8 cellular contexts compared by ENCODE assay signal in the genomic region with DNA sequence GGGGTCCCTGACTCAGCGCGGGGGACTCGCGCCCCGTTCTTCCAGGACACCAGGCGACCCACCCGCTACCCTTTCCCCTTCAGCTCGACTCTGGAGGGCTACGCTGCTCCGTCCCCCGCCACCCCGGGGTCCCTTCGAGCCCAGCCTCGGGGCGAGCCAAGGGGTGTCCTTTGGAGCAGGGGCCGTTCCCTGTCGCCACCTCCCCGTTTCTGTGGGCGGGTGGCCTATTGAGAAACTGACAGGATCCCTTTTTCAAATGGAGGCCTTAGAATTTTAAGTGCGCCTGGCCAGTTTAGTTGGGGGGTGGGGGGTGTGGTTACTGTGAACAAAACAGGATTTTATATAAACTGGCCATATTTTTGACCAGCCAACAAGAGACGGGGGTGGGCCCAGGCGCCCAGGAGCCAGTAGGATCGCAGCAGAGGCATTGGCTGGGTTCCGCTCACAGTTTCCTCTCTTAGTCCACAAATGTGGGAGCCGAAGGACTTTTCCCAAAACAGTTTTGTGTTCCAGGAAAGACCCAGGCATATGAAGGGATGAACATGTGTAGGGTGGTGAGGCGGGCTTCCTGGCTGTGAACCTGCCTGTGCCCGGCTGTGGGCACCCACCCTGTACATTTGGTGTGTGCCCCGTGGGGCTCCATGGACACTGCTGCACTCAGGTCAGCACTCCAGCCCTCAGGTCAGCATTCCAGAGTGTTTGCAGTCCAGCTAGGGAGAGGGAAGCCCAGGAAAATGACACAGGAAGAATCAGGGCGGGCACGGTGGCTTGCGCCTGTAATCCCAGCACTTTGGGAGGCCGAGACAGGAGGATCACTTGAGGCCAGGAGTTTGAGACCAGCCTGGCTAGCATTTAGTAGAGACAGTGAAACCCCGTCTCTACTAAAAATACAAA. TPM values are rescaled to one million over a fixed set of nuclear protein-coding genes. Genes with fewer than 3 reads are reported as not detected.
A peak's percentile ranks its signal among the peaks of the same experiment; 100 is the strongest.
DNase-seq lines count a peak whose midpoint lies in the region; ATAC-seq and TF ChIP-seq lines count a peak whose summit lies in the region.

No MANE protein-coding gene starts in this region.

- no peak overlapping the region for H3K27ac Mint-ChIP-seq in CD8-positive, alpha-beta T cell

- H3K27ac ChIP-seq in CD8-positive, alpha-beta T cell (ENCODE audit: low read depth, low read length): no peak overlapping the region
- H3K27ac ChIP-seq in testis: peak overlapping the region; percentile 93 to 98

- in situ Hi-C loops in GM13977 (cut with MboI; ENCODE audit: low pct_unique_long_range_greater_than_20kb, low sequenced_read_pairs, unreplicated experiment): no loop called here

- no peaks in the 10 kb centered on the region for H3K9me3 Mint-ChIP-seq in CD8-positive, alpha-beta T cell

- WGBS in testis, 2 donors: 5 to 11% methylated on average over 27 to 33 of the region's 33 CpGs

- H3K36me3 Mint-ChIP-seq in CD8-positive, alpha-beta T cell: no peaks in the 10 kb centered on the region

- H3K36me3 ChIP-seq in CD8-positive, alpha-beta T cell (ENCODE audit: insufficient read depth, low read length): no peaks in the 10 kb centered on the region
- no peaks in the 10 kb centered on the region for H3K36me3 ChIP-seq in testis (ENCODE audit: low read depth, missing control alignments)

- H3K9me3 ChIP-seq in CD8-positive, alpha-beta T cell (ENCODE audit: low read length): no peaks in the 10 kb centered on the region
- no peaks in the 10 kb centered on the region for H3K9me3 ChIP-seq in testis

- no peak for TF ChIP-seq CTCF in CD8-positive, alpha-beta T cell (IDR thresholded peaks at IDR 0.05)
- TF ChIP-seq CTCF in testis (IDR thresholded peaks at IDR 0.05) (no peak), GM13977 (IDR thresholded peaks at IDR 0.05; ENCODE audit: extremely low read depth, insufficient read depth, missing control alignments) (no peak)

- peak overlapping the region; percentile 65 for H3K4me3 Mint-ChIP-seq in CD8-positive, alpha-beta T cell

- H3K4me1 ChIP-seq in CD8-positive, alpha-beta T cell (ENCODE audit: insufficient read depth, low read length): peaks cover 13% of the 10 kb centered on the region
- H3K4me1 ChIP-seq in testis: peaks cover 35% of the 10 kb centered on the region

- peaks cover 5% of the 10 kb centered on the region for H3K27me3 Mint-ChIP-seq in CD8-positive, alpha-beta T cell (ENCODE audit: low read depth)

- no peak for DNase-seq in CD8-positive, alpha-beta T cell
- DNase-seq in NCI-H2196 treated with DMSO at 0.1 percent for 48 hours (lab: John Stamatoyannopoulos, UW; ENCODE audit: unreplicated experiment) (peak; percentile 27), dermis microvascular lymphatic vessel endothelial cell (ENCODE audit: low read depth in 2 of 2) (peak; percentile 78 to 91), lung microvascular endothelial cell (ENCODE audit: low read depth in 2 of 2) (peak; percentile 86 to 93), testis (peak; percentile 90), GM13977 (ENCODE audit: low spot score) (no peak)

- peak; percentile 4 for ATAC-seq in CD8-positive, alpha-beta T cell
- ATAC-seq in GM21367 (IDR thresholded peaks at IDR 0.05; ENCODE audit: unreplicated experiment) (no peak), GM18861 (IDR thresholded peaks at IDR 0.05; ENCODE audit: unreplicated experiment) (no peak)

- POLR2A ChIA-PET in CD8-positive, alpha-beta T cell (lab: Charles Lee): no interaction called here

- TF ChIP-seq POLR2A in testis (IDR thresholded peaks at IDR 0.05): no peak

- intact Hi-C loops in CD8-positive, alpha-beta T cell (cut with DNase I, micrococcal nuclease): loop anchor here (1.0 to 2.0 kb wide), 2 partner anchors 45 to 61 kb away; no protein-coding TSS in a partner anchor
- intact Hi-C loops in testis (cut with DNase I; ENCODE audit: low total_unique reads): no loop called here

- CTCF ChIA-PET in CD8-positive, alpha-beta T cell (lab: Charles Lee): interaction anchor here (2.1 kb wide), 1 partner anchor 60 kb away, joined by 11 read pairs; no protein-coding TSS in a partner anchor

- no peaks in the 10 kb centered on the region for H3K27me3 ChIP-seq in CD8-positive, alpha-beta T cell (ENCODE audit: insufficient read depth, low read length)
- H3K27me3 ChIP-seq in testis: no peaks in the 10 kb centered on the region

- no peak overlapping the region for H3K4me3 ChIP-seq in CD8-positive, alpha-beta T cell (ENCODE audit: low read depth, low read length)
- peak overlapping the region; percentile 70 to 79 for H3K4me3 ChIP-seq in testis

- peaks cover 11% of the 10 kb centered on the region for H3K4me1 Mint-ChIP-seq in CD8-positive, alpha-beta T cell (ENCODE audit: low read depth)

RNA-seq across cellular contexts. Expression of a gene that starts 0.7 kb away (rescaled TPM):
- total RNA-seq in CD8-positive, alpha-beta T cell: 1 to 10 TPM; 8.9 to 9.4 TPM
- total RNA-seq in dermis microvascular lymphatic vessel endothelial cell: 34.5 and 112 TPM in 2 replicates
- total RNA-seq in lung microvascular endothelial cell: 35.1 and 69.2 TPM in 2 replicates
- total RNA-seq in testis: 100 to 1,000 TPM; 262 to 482 TPM
- polyA plus RNA-seq in testis (ENCODE audit: insufficient read depth, low read depth, low replicate concordance): 465 TPM

RNA-seq across cellular contexts. Expression of a gene that starts 22.9 kb away (rescaled TPM):
- 1 to 10 TPM; 5.3 to 6.3 TPM for total RNA-seq in CD8-positive, alpha-beta T cell
- total RNA-seq in dermis microvascular lymphatic vessel endothelial cell (0.64 and 2.3 TPM in 2 replicates), lung microvascular endothelial cell (0.65 and 4.4 TPM in 2 replicates), testis (10 to 100 TPM; 32.3 to 77.1 TPM)
- polyA plus RNA-seq in testis (ENCODE audit: insufficient read depth, low read depth, low replicate concordance): 100 TPM

RNA-seq across cellular contexts. Expression of a gene that starts 53.8 kb away (rescaled TPM):
- 10 to 100 TPM; 30.9 to 32.0 TPM for total RNA-seq in CD8-positive, alpha-beta T cell
- 1.4 and 2.8 TPM in 2 replicates for total RNA-seq in dermis microvascular lymphatic vessel endothelial cell
- total RNA-seq in lung microvascular endothelial cell: 2.4 TPM in 2 replicates
- 100 to 1,000 TPM; 498 to 845 TPM for total RNA-seq in testis
- 328 TPM for polyA plus RNA-seq in testis (ENCODE audit: insufficient read depth, low read depth, low replicate concordance)

Comparison
In these comparisons a context has a peak if more than half of its experiments do, and no peak if none do; other contexts are left out.
1. DNase-seq: peak in NCI-H2196 treated with DMSO at 0.1 percent for 48 hours (single experiment), dermis microvascular lymphatic vessel endothelial cell (2 of 2), lung microvascular endothelial cell (2 of 2) and testis (single experiment); none in CD8-positive, alpha-beta T cell (0 of 7) and GM13977 (single experiment).
2. RNA of a gene that starts 53.8 kb away (total RNA-seq): 498 to 845 TPM in testis; 30.9 to 32.0 TPM in CD8-positive, alpha-beta T cell, 2.4 TPM in lung microvascular endothelial cell and 1.4 to 2.8 TPM in dermis microvascular lymphatic vessel endothelial cell; every median in the first group is over 10 times any median in the second.